14 cellular contexts compared by ENCODE assay signal in genomic region chr21:23601549-23601948, GRCh38.
"Had no signal": no experiment of that assay in that cellular context is flagged by ENCODE, and none has a peak within 500 bp of the region (broad histone marks: within the 10 kb centered on the region; RNA-seq: fewer than 3 reads in every experiment).

No MANE protein-coding gene starts in this region.

- ATAC-seq: effector memory CD8-positive, alpha-beta T cell; gastrocnemius medialis; heart right ventricle; left lung; lower lobe of right lung; natural killer cell; sciatic nerve; stimulated activated memory B cell treated with anti-CD40 and anti-IgM and Interleukin-4, amounts not matched to agents 10 μg/mL and 1 μg/mL and 100 μg/mL, for 72 hours; upper lobe of right lung had no signal

- DNase-seq: effector memory CD8-positive, alpha-beta T cell; gastrocnemius medialis; heart right ventricle; hypothalamus; left lung; lower lobe of right lung; natural killer cell; spleen; stimulated activated CD4-positive, alpha-beta T cell treated with anti-CD3 and anti-CD28 coated beads, Interleukin-15, amount 100 ng/mL, for 24 hours; stimulated activated CD4-positive, alpha-beta T cell treated with anti-CD3 and anti-CD28 coated beads, Interleukin-1b, Interleukin-23, amount 100 ng/mL, for 48 hours; stimulated activated CD4-positive, alpha-beta T cell treated with anti-CD3 and anti-CD28 coated beads, Interleukin-4, amount 100 ng/mL, for 24 hours; upper lobe of right lung had no signal
